12 cellular contexts compared by ENCODE assay signal in genomic region chr10:1488970-1489548, GRCh38.
DNase-seq lines count a peak whose midpoint lies in the region; ATAC-seq, FAIRE-seq and TF ChIP-seq lines count a peak whose summit lies in the region.
"Had no signal": no experiment of that assay in that cellular context is flagged by ENCODE, and none has a peak within 500 bp of the region (broad histone marks: within the 10 kb centered on the region; RNA-seq: fewer than 3 reads in every experiment).

No MANE protein-coding gene starts in this region.

- intact Hi-C loops in left cardiac atrium (cut with DNase I): no loop called here
- intact Hi-C loops in kidney (cut with DNase I): no loop called here

- no peak overlapping the region for H2AFZ ChIP-seq in OCI-LY3 (ENCODE audit: low read depth, low read length)

- H3K27ac ChIP-seq in OCI-LY3 (ENCODE audit: low read length) (no peak overlapping the region), kidney (ENCODE audit: low read depth in 2 of 2, low read length in 2 of 2) (no peak overlapping the region)

- H3K9me3 ChIP-seq in OCI-LY3 (ENCODE audit: insufficient read depth, low read length) (peaks cover 9% of the 10 kb centered on the region; the same call in 1 of the 2 replicates), kidney (ENCODE audit: control insufficient read depth in 1 of 2, low read length in 2 of 2) (no peaks in the 10 kb centered on the region)

- peak overlapping the region; percentile 35; the same call in 1 of the 2 replicates for H3K4me3 ChIP-seq in OCI-LY3 (ENCODE audit: low read length)
- no peak overlapping the region for H3K4me3 ChIP-seq in kidney (ENCODE audit: low read length in 2 of 2)

- H3K79me2 ChIP-seq in OCI-LY3 (ENCODE audit: low read length): no peaks in the 10 kb centered on the region

- no peak for FAIRE-seq in kidney (lab: Jason Lieb, UNC)
- FAIRE-seq: islet of Langerhans had no signal

- H3K4me2 ChIP-seq in OCI-LY3 (ENCODE audit: low read length): peak overlapping the region; percentile 36

- no peaks in the 10 kb centered on the region for H3K36me3 ChIP-seq in OCI-LY3 (replicated peaks; ENCODE audit: low read depth, low read length)
- no peaks in the 10 kb centered on the region for H3K36me3 ChIP-seq in kidney (ENCODE audit: control insufficient read depth in 1 of 2, insufficient read depth in 2 of 2, low read length in 2 of 2)

- TF ChIP-seq CTCF in OCI-LY3 (IDR thresholded peaks at IDR 0.05; ENCODE audit: low read depth, low read length) (no peak), kidney (IDR thresholded peaks at IDR 0.05; ENCODE audit: borderline replicate concordance, extremely low read depth, insufficient read depth) (no peak)

- DNase-seq in GDM1 (lab: John Stamatoyannopoulos, UW): peak; percentile 51
- DNase-seq in activated CD4-positive, alpha-beta T cell treated with anti-CD3 and anti-CD28 coated beads for 4 hours: no peak
- no peak for DNase-seq in left cardiac atrium
- DNase-seq in kidney: no peak
- DNase-seq: activated T-cell treated with anti-CD3 and anti-CD28 coated beads, Interleukin-2, amount 50 U/mL, for 4 hours; COR-L47; retina had no signal

- H3K27me3 ChIP-seq in OCI-LY3 (ENCODE audit: low read depth, low read length): no peaks in the 10 kb centered on the region

- H4K20me1 ChIP-seq in OCI-LY3 (ENCODE audit: insufficient read depth, low read length): no peaks in the 10 kb centered on the region

- no peaks in the 10 kb centered on the region for H3K4me1 ChIP-seq in OCI-LY3 (ENCODE audit: low read length)
- H3K4me1 ChIP-seq in kidney (ENCODE audit: control insufficient read depth in 1 of 2, insufficient read depth in 1 of 2, low read depth in 1 of 2, low read length in 2 of 2): no peaks in the 10 kb centered on the region

- H3K9ac ChIP-seq in OCI-LY3 (ENCODE audit: low read length) (no peak overlapping the region), kidney (ENCODE audit: low read length in 2 of 2) (no peak overlapping the region)

- ATAC-seq in GM19328 (IDR thresholded peaks at IDR 0.05; ENCODE audit: unreplicated experiment): peak; percentile 98
- peak; percentile 98 for ATAC-seq in HG02943 (IDR thresholded peaks at IDR 0.05; ENCODE audit: low read depth, unreplicated experiment)
- ATAC-seq in left cardiac atrium: no peak
- ATAC-seq in HG03342 (IDR thresholded peaks at IDR 0.05; ENCODE audit: unreplicated experiment): no peak
- ATAC-seq: activated T-cell treated with anti-CD3 and anti-CD28 coated beads, Interleukin-2, amount 50 U/mL, for 4 hours had no signal

Comparison
In these comparisons a context has a peak if more than half of its experiments do, and no peak if none do; other contexts are left out.
1. ATAC-seq: peak in GM19328 (single experiment) and HG02943 (single experiment); none in left cardiac atrium (0 of 2) and HG03342 (single experiment).